8 cellular contexts compared by ENCODE assay signal in genomic region chr16:50265260-50265659, GRCh38. TPM values are rescaled to one million over a fixed set of nuclear protein-coding genes. Genes with fewer than 3 reads are reported as not detected.
DNase-seq lines count a peak whose midpoint lies in the region; ATAC-seq, FAIRE-seq and TF ChIP-seq lines count a peak whose summit lies in the region.

No MANE protein-coding gene starts in this region.

- H3K36me3 ChIP-seq in DOHH2 (ENCODE audit: control insufficient read depth, low read length) (no peaks in the 10 kb centered on the region), colonic mucosa (no peaks in the 10 kb centered on the region), small intestine (ENCODE audit: control insufficient read depth in 2 of 2, insufficient read depth in 2 of 2, low read length in 2 of 2) (no peaks in the 10 kb centered on the region)

- no peak overlapping the region for H3K4me3 ChIP-seq in DOHH2 (ENCODE audit: low read length)
- no peak overlapping the region for H3K4me3 ChIP-seq in colonic mucosa
- no peak overlapping the region for H3K4me3 ChIP-seq in small intestine (ENCODE audit: low read depth in 1 of 2, low read length in 2 of 2)

- no peak overlapping the region for H3K4me2 ChIP-seq in DOHH2 (ENCODE audit: low read length)

- H3K9me3 ChIP-seq in DOHH2 (ENCODE audit: control insufficient read depth, insufficient read depth, low read length) (no peaks in the 10 kb centered on the region), colonic mucosa (no peaks in the 10 kb centered on the region), small intestine (ENCODE audit: control insufficient read depth, low read depth) (no peaks in the 10 kb centered on the region)

- H3K4me1 Mint-ChIP-seq in HFFc6 (ENCODE audit: low read depth): peaks cover 42% of the 10 kb centered on the region

- TF ChIP-seq CTCF in DOHH2 (IDR thresholded peaks at IDR 0.05; ENCODE audit: low read depth, low read length, poor library complexity, severe bottlenecking) (peak; percentile 41), HFFc6 (IDR thresholded peaks at IDR 0.05) (peak; percentile 56), colonic mucosa (IDR thresholded peaks at IDR 0.05) (peak; percentile 39)

- WGBS in small intestine, 3 donors: 52 to 64% (median 63%) methylated on average over 2 of the region's 2 CpGs

- ATAC-seq in HG02973 (IDR thresholded peaks at IDR 0.05; ENCODE audit: unreplicated experiment) (no peak), Right ventricle myocardium inferior (no peak)

- peaks cover 24% of the 10 kb centered on the region for H3K27me3 ChIP-seq in DOHH2 (ENCODE audit: control insufficient read depth, low read length)
- no peaks in the 10 kb centered on the region for H3K27me3 ChIP-seq in colonic mucosa
- H3K27me3 ChIP-seq in small intestine (ENCODE audit: control insufficient read depth in 2 of 2, insufficient read depth in 2 of 2, low read length in 2 of 2): no peaks in the 10 kb centered on the region

- no peak for FAIRE-seq in small intestine (lab: Jason Lieb, UNC)

- H3K27me3 Mint-ChIP-seq in HFFc6 (ENCODE audit: insufficient read depth): peaks cover 5% of the 10 kb centered on the region; the same call in 1 of the 2 replicates

- peaks cover 36% of the 10 kb centered on the region for H3K4me1 ChIP-seq in DOHH2 (ENCODE audit: control insufficient read depth, low read length)
- H3K4me1 ChIP-seq in colonic mucosa: peaks cover 24% of the 10 kb centered on the region
- no peaks in the 10 kb centered on the region for H3K4me1 ChIP-seq in small intestine (ENCODE audit: control insufficient read depth in 2 of 2, insufficient read depth in 1 of 2, low read depth in 1 of 2, low read length in 1 of 2)

- peak overlapping the region in 1 of 2 donors; percentile 9 for H3K9ac ChIP-seq in colonic mucosa (ENCODE audit: low read depth in 2 of 2, low read length in 2 of 2)

- H3K9me2 ChIP-seq in DOHH2 (replicated peaks; ENCODE audit: control insufficient read depth, low read length): no peaks in the 10 kb centered on the region

- H3K9me3 Mint-ChIP-seq in HFFc6: no peaks in the 10 kb centered on the region

- no peak overlapping the region for H3K27ac ChIP-seq in DOHH2 (ENCODE audit: low read depth, low read length)
- H3K27ac ChIP-seq in colonic mucosa: no peak overlapping the region
- no peak overlapping the region for H3K27ac ChIP-seq in small intestine (ENCODE audit: low read depth in 1 of 2, low read length in 1 of 2)

- H3K79me2 ChIP-seq in DOHH2 (ENCODE audit: control insufficient read depth, low read length): no peaks in the 10 kb centered on the region

- intact Hi-C loops in colonic mucosa (cut with DNase I): no loop called here
- intact Hi-C loops in Right ventricle myocardium inferior (cut with DNase I): no loop called here

- no peaks in the 10 kb centered on the region for H4K20me1 ChIP-seq in DOHH2 (ENCODE audit: control insufficient read depth, insufficient read depth, low read depth, low read length)

- H3K4me3 Mint-ChIP-seq in HFFc6: peak overlapping the region; percentile 16; the same call in 1 of the 2 replicates

- DNase-seq in HFFc6 (peak; percentile 13), SHP77 treated with DMSO at 0.1 percent for 48 hours (lab: John Stamatoyannopoulos, UW) (peak; percentile 75), colonic mucosa (peak; percentile 55), small intestine (peak; percentile 49), Right ventricle myocardium inferior (ENCODE audit: missing footprints) (no peak)
- no peak for DNase-seq in effector CD8-positive, alpha-beta T cell (lab: John Stamatoyannopoulos, UW)

- H3K27ac Mint-ChIP-seq in HFFc6: peak overlapping the region; percentile 78

- peaks cover 4% of the 10 kb centered on the region; the same call in 1 of the 2 replicates for H3F3A ChIP-seq in DOHH2 (ENCODE audit: control insufficient read depth, insufficient read depth)

- H3K36me3 Mint-ChIP-seq in HFFc6 (ENCODE audit: low read depth): peaks cover 4% of the 10 kb centered on the region

RNA-seq across cellular contexts. Expression of gene ADCY7, which starts 1.1 kb away (rescaled TPM):
- 10 to 100 TPM; 32.7 to 48.1 (median 41.9) TPM for total RNA-seq in HFFc6 (2021; fragmentation: NEBNext Ultra II Directional; extraction: Animal tissue kit (Norgen Biotek cat#: 25700))
- total RNA-seq in colonic mucosa (10 to 100 TPM; 15.8 to 19.2 TPM), Right ventricle myocardium inferior (11.7 TPM)
- polyA plus RNA-seq in small intestine: 1 to 10 TPM in 1 of 3 donors, under 1 TPM in 2; 0.45 to 6.3 (median 0.54) TPM

Comparison
In these comparisons a context has a peak if more than half of its experiments do, and no peak if none do; other contexts are left out.
1. DNase-seq: peak in HFFc6 (single experiment), SHP77 treated with DMSO at 0.1 percent for 48 hours (single experiment), colonic mucosa (single experiment) and small intestine (single experiment); none in effector CD8-positive, alpha-beta T cell (single experiment) and Right ventricle myocardium inferior (single experiment).
2. Peak in every context shown above with its lines, with median percentiles within 50 percentile points of each other: CTCF ChIP-seq.